ENCODE assay signal across 1 cellular context in the genomic region with DNA sequence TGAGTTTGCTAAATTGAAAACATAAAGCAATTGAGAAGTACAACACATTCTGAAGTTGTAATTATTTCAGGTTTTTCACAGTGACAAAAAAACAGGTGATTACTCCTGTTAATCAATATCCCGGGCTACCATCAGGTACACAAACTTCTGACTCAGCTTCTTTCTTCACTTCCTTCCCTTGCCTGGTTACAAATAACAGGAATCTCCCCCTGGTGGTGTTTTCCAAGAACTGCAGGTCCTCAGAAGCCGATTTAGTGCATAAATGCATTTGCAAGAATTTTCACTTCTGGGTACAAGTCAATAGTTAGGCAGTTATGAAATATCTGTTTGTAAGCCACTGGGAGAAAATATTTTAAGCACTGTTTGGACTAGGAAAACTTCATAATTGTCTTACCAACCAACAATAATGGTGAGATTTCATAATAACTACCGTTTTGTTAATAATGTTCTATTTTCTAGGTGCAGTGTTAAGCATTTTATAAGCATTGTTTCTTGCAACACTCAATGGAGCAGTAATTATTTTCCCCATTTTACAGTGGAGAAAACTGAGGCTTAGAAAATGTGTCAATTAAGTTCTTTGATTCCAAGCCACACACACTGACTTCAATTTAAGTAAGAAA.
TF ChIP-seq lines count a peak whose summit lies in the region.

No MANE protein-coding gene starts in this region.

TF ChIP-seq in K562, 482 proteins besides CTCF, POLR2A, EP300 and RAD21 (continued from another document):
- TF ChIP-seq NFIC (IDR thresholded peaks at IDR 0.05) (no peak), E2F3 (CRISPR knock-in tag; IDR thresholded peaks at IDR 0.05) (no peak), RFX5 (IDR thresholded peaks at IDR 0.05; ENCODE audit: low read depth, low read length) (no peak), ZNF316 (IDR thresholded peaks at IDR 0.05) (peak; percentile 98), SRSF1 (IDR thresholded peaks at IDR 0.05; ENCODE audit: low read depth, low read length) (no peak)
- TF ChIP-seq, protein P1, sequence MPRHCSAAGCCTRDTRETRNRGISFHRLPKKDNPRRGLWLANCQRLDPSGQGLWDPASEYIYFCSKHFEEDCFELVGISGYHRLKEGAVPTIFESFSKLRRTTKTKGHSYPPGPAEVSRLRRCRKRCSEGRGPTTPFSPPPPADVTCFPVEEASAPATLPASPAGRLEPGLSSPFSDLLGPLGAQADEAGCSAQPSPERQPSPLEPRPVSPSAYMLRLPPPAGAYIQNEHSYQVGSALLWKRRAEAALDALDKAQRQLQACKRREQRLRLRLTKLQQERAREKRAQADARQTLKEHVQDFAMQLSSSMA (CRISPR knock-in tag; IDR thresholded peaks at IDR 0.05): no peak
